ENCODE assay signal across 9 cellular contexts in the genomic region with DNA sequence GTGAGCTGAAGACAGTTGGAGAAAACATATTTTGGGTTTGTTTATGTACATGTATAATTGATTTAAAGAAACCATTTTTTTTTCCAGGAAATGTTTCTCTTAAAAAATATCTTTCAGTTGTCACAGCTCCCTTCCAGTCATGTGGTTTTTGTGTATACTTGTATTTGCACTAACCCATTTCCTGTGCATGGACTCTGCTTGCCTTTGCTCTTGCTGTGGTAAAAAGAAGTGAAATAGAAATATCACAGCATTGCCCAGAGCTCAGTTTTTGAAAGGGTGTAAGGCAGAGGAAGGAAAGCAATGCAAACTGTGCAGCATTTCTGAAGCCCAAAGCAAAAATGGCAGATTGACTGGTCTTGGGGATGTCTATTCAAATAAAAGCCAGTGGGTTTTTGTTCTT. TPM values are rescaled to one million over a fixed set of nuclear protein-coding genes. Genes with fewer than 3 reads are reported as not detected.
A peak's percentile ranks its signal among the peaks of the same experiment; 100 is the strongest.
DNase-seq lines count a peak whose midpoint lies in the region; ATAC-seq, FAIRE-seq and TF ChIP-seq lines count a peak whose summit lies in the region.
"Had no signal": no experiment of that assay in that cellular context is flagged by ENCODE, and none has a peak within 500 bp of the region (broad histone marks: within the 10 kb centered on the region; RNA-seq: fewer than 3 reads in every experiment).

No MANE protein-coding gene starts in this region.

- POLR2A ChIA-PET in T-cell (lab: Charles Lee) = interaction anchor here in 1 of 2 donors (0.6 to 1.2 kb wide), 2 partner anchors 10 to 1215 kb away, joined by 3 to 6 read pairs; partner anchors contain the start of gene DOCK10

- H3K27ac Mint-ChIP-seq in T-cell (peak overlapping the region; percentile 86 to 88), CD14-positive monocyte (no peak overlapping the region)

- TF ChIP-seq CTCF in CD14-positive monocyte (IDR thresholded peaks at IDR 0.05) = no peak
- TF ChIP-seq CTCF in kidney (IDR thresholded peaks at IDR 0.05; ENCODE audit: borderline replicate concordance, extremely low read depth, insufficient read depth) = no peak

- H3K9me3 Mint-ChIP-seq in T-cell (no peaks in the 10 kb centered on the region), CD14-positive monocyte (peaks cover 0 to 2% (median 0%) of the 10 kb centered on the region in 7 donors)

- H3K4me3 ChIP-seq in kidney (ENCODE audit: low read length in 2 of 2) = no peak overlapping the region

- H3K27me3 Mint-ChIP-seq in T-cell = no peaks in the 10 kb centered on the region
- H3K27me3 Mint-ChIP-seq in CD14-positive monocyte (ENCODE audit: low read depth in 3 of 3) = peaks cover 1 to 3% (median 2%) of the 10 kb centered on the region in 3 donors

- H3K36me3 Mint-ChIP-seq in T-cell (no peaks in the 10 kb centered on the region), CD14-positive monocyte (no peaks in the 10 kb centered on the region)
- H3K36me3 Mint-ChIP-seq: naive B cell had no signal

- no peaks in the 10 kb centered on the region for H3K4me1 ChIP-seq in kidney (ENCODE audit: control insufficient read depth in 1 of 2, insufficient read depth in 1 of 2, low read depth in 1 of 2, low read length in 2 of 2)

- ATAC-seq in HG03025 (IDR thresholded peaks at IDR 0.05; ENCODE audit: low FRiP score, unreplicated experiment) (peak; percentile 49), T-cell (replicated peaks in 1 of 4) (peak; percentile 88 to 96 (median 92))

- no peaks in the 10 kb centered on the region for H3K36me3 ChIP-seq in kidney (ENCODE audit: control insufficient read depth in 1 of 2, insufficient read depth in 2 of 2, low read length in 2 of 2)

- no peaks in the 10 kb centered on the region for H3K9me3 ChIP-seq in kidney (ENCODE audit: control insufficient read depth in 1 of 2, low read length in 2 of 2)

- H3K4me3 Mint-ChIP-seq in T-cell (peak overlapping the region in 2 of 3 donors; percentile 21 to 27), CD14-positive monocyte (no peak overlapping the region)

- no peak overlapping the region for H3K27ac ChIP-seq in kidney (ENCODE audit: low read depth in 2 of 2, low read length in 2 of 2)

- CTCF ChIA-PET in T-cell (lab: Charles Lee) = interaction anchor here (0.6 to 1.3 kb wide), 7 partner anchors 11 to 394 kb away, joined by 3 to 5 read pairs (median 3); no protein-coding TSS in a partner anchor

- peak; percentile 7 for DNase-seq in stimulated activated CD4-positive, alpha-beta T cell treated with anti-CD3 and anti-CD28 coated beads, Interleukin-2, amount 100 ng/mL, for 4 hours (ENCODE audit: low read depth)
- no peak for DNase-seq in stimulated activated CD4-positive, alpha-beta T cell treated with anti-CD3 and anti-CD28 coated beads, Interleukin-4, amount 100 ng/mL, for 24 hours
- DNase-seq in T-cell (peak in 23 of 34 experiments; percentile 6 to 58 (median 25)), CD14-positive monocyte (ENCODE audit: low spot score) (no peak), NCI-H1417 (lab: John Stamatoyannopoulos, UW) (no peak), NCI-H2029 treated with DMSO at 0.1 percent for 48 hours (lab: John Stamatoyannopoulos, UW) (no peak), kidney (no peak)
- DNase-seq: naive B cell had no signal

- H3K9ac ChIP-seq in kidney (ENCODE audit: low read length in 2 of 2) = no peak overlapping the region

- FAIRE-seq in kidney (lab: Jason Lieb, UNC) = no peak

- intact Hi-C loops in CD14-positive monocyte (cut with micrococcal nuclease) = no loop called here
- intact Hi-C loops in kidney (cut with DNase I) = no loop called here

- peaks cover 64 to 72% (median 70%) of the 10 kb centered on the region in 3 donors for H3K4me1 Mint-ChIP-seq in T-cell
- H3K4me1 Mint-ChIP-seq in CD14-positive monocyte = peaks cover 9% of the 10 kb centered on the region

RNA-seq across cellular contexts. Expression of gene DOCK10, which starts 10.4 kb away (rescaled TPM):
- total RNA-seq in T-cell (100 to 1,000 TPM; 206 to 266 (median 235) TPM), kidney (33.8 TPM)
- polyA plus RNA-seq in CD14-positive monocyte (10 to 100 TPM in 1 of 2 donors, 1 to 10 TPM in 1; 9.5 to 16.5 TPM), kidney (ENCODE audit: insufficient read depth, low read depth, low replicate concordance) (2.1 TPM)

Comparison
In these comparisons a context has a peak if more than half of its experiments do, and no peak if none do; other contexts are left out.
1. DNase-seq: peak in stimulated activated CD4-positive, alpha-beta T cell treated with anti-CD3 and anti-CD28 coated beads, Interleukin-2, amount 100 ng/mL, for 4 hours (single experiment) and T-cell (23 of 34); none in stimulated activated CD4-positive, alpha-beta T cell treated with anti-CD3 and anti-CD28 coated beads, Interleukin-4, amount 100 ng/mL, for 24 hours (single experiment), CD14-positive monocyte (single experiment), NCI-H1417 (0 of 3), NCI-H2029 treated with DMSO at 0.1 percent for 48 hours (single experiment) and kidney (single experiment).
2. H3K27ac Mint-ChIP-seq: peak in T-cell (2 of 2); none in CD14-positive monocyte (0 of 7).
3. H3K4me3 Mint-ChIP-seq: peak in T-cell (2 of 3); none in CD14-positive monocyte (0 of 2).